ENCODE assay signal across 33 cellular contexts in the genomic region with DNA sequence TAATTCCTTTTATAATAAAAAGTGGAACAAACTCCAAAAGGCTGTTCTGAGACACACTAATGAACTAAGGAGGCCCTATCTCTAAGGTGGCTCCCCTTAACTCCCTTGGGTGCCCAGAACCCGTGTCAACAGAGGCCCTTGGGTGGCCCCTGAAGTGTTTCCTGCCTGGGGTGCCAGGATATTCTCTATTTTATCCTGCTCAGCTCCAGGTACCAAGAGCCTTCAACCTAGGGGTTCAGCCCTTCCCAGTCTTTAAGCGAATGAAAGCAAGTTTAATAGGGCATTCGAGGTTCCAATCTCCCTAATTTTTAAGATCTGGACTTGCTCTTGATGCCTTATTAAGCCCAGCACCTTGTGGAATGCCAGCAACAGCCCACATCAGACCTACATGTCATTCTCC.
"Had no signal": no experiment of that assay in that cellular context is flagged by ENCODE, and none has a peak within 500 bp of the region (broad histone marks: within the 10 kb centered on the region; RNA-seq: fewer than 3 reads in every experiment).

No MANE protein-coding gene starts in this region.

- H3K4me3 ChIP-seq: adrenal gland, ascending aorta, body of pancreas, breast epithelium, cardiac muscle cell had no signal

- H3K27ac ChIP-seq: adrenal gland, ascending aorta, body of pancreas, brain microvascular endothelial cell, breast epithelium, cardiac muscle cell had no signal

- H3K36me3 ChIP-seq: adrenal gland, ascending aorta, brain microvascular endothelial cell, breast epithelium, cardiac muscle cell had no signal

- H3K27me3 ChIP-seq: adrenal gland, ascending aorta, body of pancreas, brain microvascular endothelial cell, breast epithelium, cardiac muscle cell had no signal

- H3K4me1 ChIP-seq: adrenal gland, ascending aorta, body of pancreas, breast epithelium had no signal

- ATAC-seq: activated naive CD4-positive, alpha-beta T cell treated with anti-CD3 and anti-CD28 coated beads, Interleukin-2, amount 50 U/mL, for 72 hours; activated naive CD8-positive, alpha-beta T cell treated with anti-CD3 and anti-CD28 coated beads, Interleukin-2, amount 50 U/mL, for 24 hours; activated T-cell treated with anti-CD3 and anti-CD28 coated beads, Interleukin-2, amount 50 U/mL, for 4 hours; activated T-cell treated with anti-CD3 and anti-CD28 coated beads, Interleukin-2, amount 50 U/mL, for 72 hours; activated T-helper 17 cell treated with anti-CD3 and anti-CD28 coated beads, Interleukin-2, amount 50 U/mL, for 72 hours; body of pancreas had no signal

- DNase-seq: activated effector memory CD4-positive, alpha-beta T cell treated with anti-CD3 and anti-CD28 coated beads, Interleukin-2, amount 50 U/mL, for 16 hours; activated effector memory CD4-positive, alpha-beta T cell treated with Interleukin-2 at 50 U/mL for 16 hours; activated gamma-delta T cell; activated gamma-delta T cell treated with Interleukin-2 at 50 U/mL for 16 hours; activated naive CD4-positive, alpha-beta T cell; activated naive CD4-positive, alpha-beta T cell treated with anti-CD3 and anti-CD28 coated beads for 36 hours; activated naive CD4-positive, alpha-beta T cell treated with anti-CD3 and anti-CD28 coated beads, Interleukin-2, amount 10 ng/mL, durations not matched to agents 7 days and 5 days; activated naive CD4-positive, alpha-beta T cell treated with anti-CD3 and anti-CD28 coated beads, Interleukin-2, amount 50 U/mL, for 16 hours; activated naive CD4-positive, alpha-beta T cell treated with Interleukin-2 at 50 U/mL for 16 hours; activated naive CD8-positive, alpha-beta T cell treated with anti-CD3 and anti-CD28 coated beads for 36 hours; activated naive CD8-positive, alpha-beta T cell treated with anti-CD3 and anti-CD28 coated beads, Interleukin-2, amount 10 ng/mL, durations not matched to agents 7 days and 5 days; activated naive CD8-positive, alpha-beta T cell treated with anti-CD3 and anti-CD28 coated beads, Interleukin-2, amount 50 U/mL, for 24 hours; activated T-cell treated with anti-CD3 and anti-CD28 coated beads for 4 hours; activated T-cell treated with anti-CD3 and anti-CD28 coated beads, Interleukin-2, amount 50 U/mL, for 1 hour; activated T-cell treated with anti-CD3 and anti-CD28 coated beads, Interleukin-2, amount 50 U/mL, for 24 hours; activated T-cell treated with anti-CD3 and anti-CD28 coated beads, Interleukin-2, amount 50 U/mL, for 4 hours; activated T-cell treated with anti-CD3 and anti-CD28 coated beads, Interleukin-2, amount 50 U/mL, for 48 hours; activated T-cell treated with anti-CD3 and anti-CD28 coated beads, Interleukin-2, amount 50 U/mL, for 72 hours; adrenal gland; amniotic stem cell; amygdala; anterior cingulate cortex; aorta; body of pancreas; brain microvascular endothelial cell; caudate nucleus; central memory CD4-positive, alpha-beta T cell; cerebellar nuclear complex had no signal

- H3K9me3 ChIP-seq: adrenal gland, ascending aorta, body of pancreas, breast epithelium had no signal
